9 cellular contexts compared by ENCODE assay signal in genomic region chr7:55065079-55065478, GRCh38. TPM values are rescaled to one million over a fixed set of nuclear protein-coding genes. Genes with fewer than 3 reads are reported as not detected.
DNase-seq lines count a peak whose midpoint lies in the region; ATAC-seq, FAIRE-seq and TF ChIP-seq lines count a peak whose summit lies in the region.
"Had no signal": no experiment of that assay in that cellular context is flagged by ENCODE, and none has a peak within 500 bp of the region (broad histone marks: within the 10 kb centered on the region; RNA-seq: fewer than 3 reads in every experiment).

No MANE protein-coding gene starts in this region.

- no peak overlapping the region for H3K9ac ChIP-seq in stomach smooth muscle (ENCODE audit: low read length in 2 of 2)

- H3K36me3 ChIP-seq in stomach smooth muscle (ENCODE audit: control insufficient read depth in 2 of 2, insufficient read depth in 2 of 2, low read length in 2 of 2) = no peaks in the 10 kb centered on the region

- intact Hi-C loops in Right ventricle myocardium inferior (cut with DNase I) (loop anchor here (2.0 kb wide), 1 partner anchor 64 kb away; no protein-coding TSS in a partner anchor), cardiac septum (cut with DNase I) (no loop called here)

- no peak for TF ChIP-seq CTCF in foreskin fibroblast (IDR thresholded peaks at IDR 0.05; ENCODE audit: low read depth, low read length)

- FAIRE-seq in RCC 7860 (lab: Jason Lieb, UNC) = no peak

- no peaks in the 10 kb centered on the region for H3K9me3 ChIP-seq in stomach smooth muscle (ENCODE audit: control insufficient read depth in 2 of 2, low read length in 2 of 2)

- DNase-seq in Right ventricle myocardium inferior (ENCODE audit: missing footprints) (no peak), cardiac septum (ENCODE audit: low spot score) (no peak), RCC 7860 (ENCODE audit: low spot score) (peak; percentile 97), foreskin fibroblast (peak; percentile 98)
- no peak for DNase-seq in activated CD8-positive, alpha-beta memory T cell treated with anti-CD3 and anti-CD28 coated beads, Interleukin-2, amount 50 U/mL, for 48 hours
- DNase-seq in activated CD4-positive, alpha-beta T cell treated with anti-CD3 and anti-CD28 coated beads for 4 hours = no peak

- H3K4me3 ChIP-seq in foreskin fibroblast (ENCODE audit: low read depth in 1 of 2, low read length in 2 of 2) = peak overlapping the region in 1 of 2 donors; percentile 18
- peak overlapping the region; percentile 6 to 54 for H3K4me3 ChIP-seq in stomach smooth muscle (ENCODE audit: low read length in 2 of 2)

- peaks cover 45% of the 10 kb centered on the region for H3K4me1 ChIP-seq in stomach smooth muscle (ENCODE audit: control insufficient read depth, insufficient read depth, low read length)

- peak overlapping the region; percentile 73 for H3K27ac ChIP-seq in stomach smooth muscle (ENCODE audit: low read length)
- H3K27ac ChIP-seq: C4-2B had no signal

- no peaks in the 10 kb centered on the region for H3K27me3 ChIP-seq in stomach smooth muscle (ENCODE audit: control insufficient read depth in 1 of 2, insufficient read depth in 2 of 2, low read length in 2 of 2)

- ATAC-seq in Right ventricle myocardium inferior (peak; percentile 67), HG03520 (IDR thresholded peaks at IDR 0.05; ENCODE audit: unreplicated experiment) (no peak)

RNA-seq across cellular contexts. Expression of gene EGFR, which starts 46.3 kb away (rescaled TPM):
- total RNA-seq in Right ventricle myocardium inferior (11.4 TPM), cardiac septum (7.6 TPM)

Comparison
In these comparisons a context has a peak if more than half of its experiments do, and no peak if none do; other contexts are left out.
1. DNase-seq: peak in RCC 7860 (single experiment) and foreskin fibroblast (2 of 2); none in Right ventricle myocardium inferior (single experiment), cardiac septum (single experiment), activated CD8-positive, alpha-beta memory T cell treated with anti-CD3 and anti-CD28 coated beads, Interleukin-2, amount 50 U/mL, for 48 hours (single experiment) and activated CD4-positive, alpha-beta T cell treated with anti-CD3 and anti-CD28 coated beads for 4 hours (0 of 2).